Comparison of ENCODE assay signal across 30 cellular contexts in the genomic region with DNA sequence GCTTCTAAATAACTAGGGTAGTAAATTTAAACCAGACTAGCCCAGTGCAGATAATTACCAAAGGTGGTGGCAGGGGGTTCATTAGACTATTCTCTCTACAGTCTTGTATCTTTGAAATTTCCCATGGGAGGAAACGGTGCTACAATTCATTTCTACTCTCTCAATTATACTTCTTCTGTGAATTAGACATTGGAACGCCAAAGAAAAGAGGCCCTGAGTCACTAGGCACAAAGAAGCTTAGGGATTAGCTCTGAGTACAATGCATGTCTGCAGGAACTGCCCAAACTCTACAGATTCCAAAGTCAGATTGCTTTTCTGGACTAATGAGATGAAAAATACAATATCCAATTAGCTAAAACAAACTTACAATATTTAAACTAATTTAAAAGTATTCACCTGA.
"Had no signal": no experiment of that assay in that cellular context is flagged by ENCODE, and none has a peak within 500 bp of the region (broad histone marks: within the 10 kb centered on the region; RNA-seq: fewer than 3 reads in every experiment).

No MANE protein-coding gene starts in this region.

- H3K27ac ChIP-seq: ascending aorta, brain microvascular endothelial cell, esophagus squamous epithelium, gastroesophageal sphincter, heart right ventricle had no signal

- H3K4me3 ChIP-seq: ascending aorta, esophagus squamous epithelium, gastroesophageal sphincter, heart right ventricle had no signal

- H3K27me3 ChIP-seq: ascending aorta, brain microvascular endothelial cell, esophagus squamous epithelium, gastroesophageal sphincter, heart right ventricle had no signal

- H3K9me3 ChIP-seq: ascending aorta, esophagus squamous epithelium, gastroesophageal sphincter, heart right ventricle had no signal

- ATAC-seq: activated CD4-positive, alpha-beta T cell treated with anti-CD3 and anti-CD28 coated beads for 36 hours; activated naive CD4-positive, alpha-beta T cell treated with anti-CD3 and anti-CD28 coated beads, Interleukin-2, amount 50 U/mL, for 72 hours; activated T-cell treated with anti-CD3 and anti-CD28 coated beads, Interleukin-2, amount 50 U/mL, for 72 hours; effector memory CD8-positive, alpha-beta T cell; gastroesophageal sphincter; heart right ventricle; T-helper 17 cell had no signal

- H3K4me1 ChIP-seq: ascending aorta, esophagus squamous epithelium, gastroesophageal sphincter, heart right ventricle had no signal

- FAIRE-seq: bronchial epithelial cell, colon had no signal

- DNase-seq: activated CD4-positive, alpha-beta memory T cell treated with anti-CD3 and anti-CD28 coated beads, Interleukin-2, amount 10 ng/mL, durations not matched to agents 7 days and 5 days; activated CD4-positive, alpha-beta T cell treated with anti-CD3 and anti-CD28 coated beads for 36 hours; activated CD4-positive, alpha-beta T cell treated with anti-CD3 and anti-CD28 coated beads, Interleukin-2, amount 10 ng/mL, durations not matched to agents 24 days and 14 days; activated CD4-positive, CD25-positive, alpha-beta regulatory T cell; activated CD4-positive, CD25-positive, alpha-beta regulatory T cell treated with anti-CD3 and anti-CD28 coated beads, Interleukin-2, amount 50 U/mL, for 72 hours; activated CD8-positive, alpha-beta memory T cell treated with anti-CD3 and anti-CD28 coated beads, Interleukin-2, amount 50 U/mL, for 48 hours; activated gamma-delta T cell; activated naive CD4-positive, alpha-beta T cell; activated naive CD4-positive, alpha-beta T cell treated with anti-CD3 and anti-CD28 coated beads, Interleukin-2, amount 10 ng/mL, durations not matched to agents 7 days and 5 days; activated naive CD8-positive, alpha-beta T cell treated with anti-CD3 and anti-CD28 coated beads, Interleukin-2, amount 10 ng/mL, durations not matched to agents 7 days and 5 days; activated T-cell treated with anti-CD3 and anti-CD28 coated beads for 4 hours; activated T-cell treated with anti-CD3 and anti-CD28 coated beads, Interleukin-2, amount 50 U/mL, for 24 hours; activated T-cell treated with anti-CD3 and anti-CD28 coated beads, Interleukin-2, amount 50 U/mL, for 72 hours; brain microvascular endothelial cell; cortex of kidney; dermis blood vessel endothelial cell; effector CD4-positive, alpha-beta T cell; effector memory CD8-positive, alpha-beta T cell; erythroblast; esophagus squamous epithelium; foreskin melanocyte; heart right ventricle; T-helper 1 cell; T-helper 17 cell; T1000 had no signal
